In the genomic region with DNA sequence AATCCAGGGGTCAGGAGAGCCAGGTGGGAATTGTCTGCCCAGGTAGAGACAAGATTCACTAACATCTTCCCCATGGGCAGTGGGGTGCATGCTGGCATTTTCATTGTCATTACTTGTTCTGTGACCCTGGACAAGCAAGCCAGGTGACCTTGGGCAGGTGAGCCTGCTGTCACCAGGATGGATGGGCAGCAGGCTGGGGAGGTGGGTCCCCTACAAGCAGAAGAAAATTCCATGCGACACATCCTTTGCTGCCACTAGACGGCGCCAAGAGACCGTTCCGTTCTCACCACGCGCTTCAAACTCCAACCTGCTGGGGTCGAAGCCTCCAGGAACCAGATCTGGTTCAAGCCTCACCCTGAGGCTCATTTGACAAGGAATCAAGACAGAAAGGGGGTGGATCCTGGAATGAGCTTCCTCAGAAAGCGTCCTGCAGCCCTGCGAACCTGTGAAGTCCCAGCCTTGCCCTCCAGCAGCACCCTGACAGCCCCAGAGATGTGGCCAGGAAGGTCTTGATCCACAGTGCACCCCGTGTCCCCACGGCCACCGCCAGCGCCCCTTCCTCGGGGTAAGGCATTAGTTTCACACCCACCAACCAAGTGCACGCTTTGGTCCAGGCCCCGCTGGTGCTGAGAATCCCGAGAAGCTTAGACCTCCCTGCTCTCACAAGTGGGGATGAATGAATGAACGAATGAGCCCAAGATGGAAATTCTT, we compare ENCODE assay signal across 8 cellular contexts. TPM values are rescaled to one million over a fixed set of nuclear protein-coding genes. Genes with fewer than 3 reads are reported as not detected.
DNase-seq lines count a peak whose midpoint lies in the region; ATAC-seq and TF ChIP-seq lines count a peak whose summit lies in the region.

No MANE protein-coding gene starts in this region.

- RAD21 ChIA-PET in HCT116 (lab: Charles Lee; ENCODE audit: low non-redundant PET in 1 of 2, low total read pairs in 2 of 2, uncharacterized antibody in 2 of 2, unreplicated experiment in 2 of 2), result interaction anchor here in 1 of 2 experiments (1.2 kb wide), 1 partner anchor 191 kb away, joined by 6 read pairs; no protein-coding TSS in a partner anchor

- no peaks in the 10 kb centered on the region for H3K9me2 ChIP-seq in HCT116 (ENCODE audit: insufficient read depth)

- peaks cover 20 to 42% of the 10 kb centered on the region in 2 experiments; a peak in 3 of 4 replicates for H3K4me1 ChIP-seq in HCT116 (ENCODE audit: control insufficient read depth in 1 of 2, insufficient read depth in 2 of 2, low read length in 2 of 2)

- no peak overlapping the region for H3K27ac ChIP-seq in HCT116 (ENCODE audit: low read depth, low read length)

- intact Hi-C loops in HCT116 (cut with micrococcal nuclease), result loop anchor here (1.0 to 5.0 kb wide), 6 partner anchors 86 to 354 kb away; a partner anchor contains a TSS
- intact Hi-C loops in left colon (cut with DNase I, micrococcal nuclease), result no loop called here

- POLR2A ChIA-PET in HCT116 (lab: Charles Lee), result no interaction called here

- no peaks in the 10 kb centered on the region for H3K9me3 ChIP-seq in HCT116 (ENCODE audit: control insufficient read depth in 1 of 2, insufficient read depth in 1 of 2, low read depth in 1 of 2, low read length in 2 of 2)

- H3K79me2 ChIP-seq in HCT116 (ENCODE audit: insufficient read depth, low read length), result peaks cover 17% of the 10 kb centered on the region

- H4K20me1 ChIP-seq in HCT116 (ENCODE audit: insufficient read depth), result no peaks in the 10 kb centered on the region

- peak; percentile 96 for TF ChIP-seq RAD21 in HCT116 (IDR thresholded peaks at IDR 0.05; ENCODE audit: low read depth)

- no TSS peak for BruUV-seq in HCT116 (replicated peaks; lab: Mats Ljungman, UMichigan)

- peak overlapping the region; percentile 32 for H3K4me2 ChIP-seq in HCT116 (ENCODE audit: low read length)

- peak; percentile 86 to 93 (median 90) for TF ChIP-seq CTCF in HCT116 (IDR thresholded peaks at IDR 0.05 in 2 of 3, conservative IDR thresholded peaks at IDR 0.05 in 1 of 3; ENCODE audit: borderline replicate concordance in 1 of 3, insufficient read depth in 1 of 3, low read depth in 2 of 3, low read length in 2 of 3)

- H3K9ac ChIP-seq in HCT116 (ENCODE audit: low read length), result 0 out of 2 replicates have a peak overlapping the region, but pooled peaks have one; percentile 18

- CTCF ChIA-PET in HCT116 (lab: Charles Lee), result interaction anchor here (1.2 to 2.0 kb wide), 6 partner anchors 11 to 254 kb away, joined by 4 to 9 read pairs (median 7); no protein-coding TSS in a partner anchor

- no peak for TF ChIP-seq POLR2A in HCT116 (IDR thresholded peaks at IDR 0.05; ENCODE audit: borderline replicate concordance, extremely low read depth, insufficient read depth, insufficient read length)

- H2AFZ ChIP-seq in HCT116 (ENCODE audit: low read depth, low read length, poor library complexity, severe bottlenecking), result peak overlapping the region; percentile 97

- DNase-seq in Ammon's horn (ENCODE audit: low spot score), result peak; percentile 90
- DNase-seq in HCT116 (ENCODE audit: low read depth, low spot score), result peak; percentile 63
- peak; percentile 68 for DNase-seq in NCI-H526 treated with DMSO at 0.1 percent for 48 hours (lab: John Stamatoyannopoulos, UW)
- DNase-seq in activated CD4-positive, alpha-beta T cell treated with anti-CD3 and anti-CD28 coated beads for 4 hours, result peak; percentile 71 to 73
- DNase-seq in cerebellum (ENCODE audit: low spot score), result peak; percentile 79
- peak; percentile 67 to 85 for DNase-seq in left colon
- DNase-seq in stimulated activated CD4-positive, alpha-beta T cell treated with anti-CD3 and anti-CD28 coated beads, Interleukin-4, amount 100 ng/mL, for 24 hours, result peak; percentile 81

- ATAC-seq in HCT116 (peak; percentile 45), left colon (peak; percentile 29), HG03280 (IDR thresholded peaks at IDR 0.05; ENCODE audit: unreplicated experiment) (no peak)

- no peak overlapping the region for H3K4me3 ChIP-seq in HCT116 (replicated peaks in 1 of 2; ENCODE audit: low read depth in 1 of 2, low read length in 2 of 2)

- H3K36me3 ChIP-seq in HCT116 (ENCODE audit: control insufficient read depth in 1 of 2, insufficient read depth in 2 of 2, low read length in 2 of 2), result no peaks in the 10 kb centered on the region

- H3K27me3 ChIP-seq in HCT116 (ENCODE audit: insufficient read depth, low read length), result no peaks in the 10 kb centered on the region

TF ChIP-seq in HCT116, 20 proteins besides CTCF, POLR2A, EP300 and RAD21:
- TF ChIP-seq CBX3 (IDR thresholded peaks at IDR 0.05; ENCODE audit: low read depth), result peak; percentile 31; the same call in 1 of the 2 replicates
- no peak for TF ChIP-seq EZH2 (IDR thresholded peaks at IDR 0.05)
- TF ChIP-seq ZNF274 (IDR thresholded peaks at IDR 0.05; ENCODE audit: low read depth, low read length), result no peak
- TF ChIP-seq TCF7L2 (IDR thresholded peaks at IDR 0.05; ENCODE audit: borderline replicate concordance, extremely low read depth, insufficient read depth, insufficient read length), result no peak
- TF ChIP-seq, protein P1, sequence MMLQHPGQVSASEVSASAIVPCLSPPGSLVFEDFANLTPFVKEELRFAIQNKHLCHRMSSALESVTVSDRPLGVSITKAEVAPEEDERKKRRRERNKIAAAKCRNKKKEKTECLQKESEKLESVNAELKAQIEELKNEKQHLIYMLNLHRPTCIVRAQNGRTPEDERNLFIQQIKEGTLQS (IDR thresholded peaks at IDR 0.05), result no peak
- TF ChIP-seq, protein P2, sequence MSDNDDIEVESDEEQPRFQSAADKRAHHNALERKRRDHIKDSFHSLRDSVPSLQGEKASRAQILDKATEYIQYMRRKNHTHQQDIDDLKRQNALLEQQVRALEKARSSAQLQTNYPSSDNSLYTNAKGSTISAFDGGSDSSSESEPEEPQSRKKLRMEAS (IDR thresholded peaks at IDR 0.05), result peak; percentile 93

RNA-seq across cellular contexts. Expression of a gene that starts 3.2 kb away (rescaled TPM):
- total RNA-seq in HCT116 (2021; ENCODE audit: unreplicated experiment), result 361 TPM
- polyA plus RNA-seq in HCT116 (2012), result 307 and 340 TPM in 2 replicates
- 595 TPM for total RNA-seq in cerebellum
- total RNA-seq in left colon, result 100 to 1,000 TPM; 370 to 424 TPM
